17 cellular contexts compared by ENCODE assay signal in the genomic region with DNA sequence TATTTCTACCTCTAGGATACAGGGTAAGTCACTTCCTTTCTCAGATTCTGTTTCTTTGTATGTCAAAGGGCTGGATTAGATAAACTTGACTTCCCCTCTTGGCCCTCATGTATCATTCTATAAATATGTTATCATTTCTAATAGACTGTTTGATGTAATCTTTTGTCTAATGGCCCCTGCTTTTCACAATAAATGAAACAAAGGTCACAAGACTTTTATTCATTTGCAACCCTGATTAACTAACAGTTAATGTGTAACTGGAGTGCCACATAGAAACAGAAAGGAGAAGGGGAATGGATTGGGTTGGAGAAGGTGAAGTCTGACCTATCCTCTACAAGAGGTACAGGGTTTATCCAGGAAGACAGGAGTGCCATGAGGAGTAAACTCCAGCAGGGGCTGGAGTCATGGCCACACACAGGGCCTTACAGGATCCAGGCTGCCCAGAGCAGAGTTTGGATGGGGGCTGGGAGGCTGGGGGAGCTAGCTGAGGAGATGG. TPM values are rescaled to one million over a fixed set of nuclear protein-coding genes. Genes with fewer than 3 reads are reported as not detected.
DNase-seq lines count a peak whose midpoint lies in the region; ATAC-seq and TF ChIP-seq lines count a peak whose summit lies in the region.
"Had no signal": no experiment of that assay in that cellular context is flagged by ENCODE, and none has a peak within 500 bp of the region (broad histone marks: within the 10 kb centered on the region; RNA-seq: fewer than 3 reads in every experiment).

No MANE protein-coding gene starts in this region.

- no peak overlapping the region for H3K27ac ChIP-seq in foreskin keratinocyte
- H3K27ac ChIP-seq in naive thymus-derived CD4-positive, alpha-beta T cell (ENCODE audit: low read depth, low read length): no peak overlapping the region
- H3K27ac ChIP-seq: esophagus muscularis mucosa had no signal

- no peak overlapping the region for H3K4me3 ChIP-seq in naive thymus-derived CD4-positive, alpha-beta T cell (ENCODE audit: low read length)
- H3K4me3 ChIP-seq: esophagus muscularis mucosa, lung, skin epidermis had no signal

- peak; percentile 50 for ATAC-seq in foreskin keratinocyte
- peak; percentile 20 for ATAC-seq in naive thymus-derived CD4-positive, alpha-beta T cell
- no peak for ATAC-seq in GM18520 (IDR thresholded peaks at IDR 0.05; ENCODE audit: unreplicated experiment)
- no peak for ATAC-seq in GM18519 (IDR thresholded peaks at IDR 0.05; ENCODE audit: low FRiP score, unreplicated experiment)
- ATAC-seq in T-cell (replicated peaks in 1 of 4): no peak
- ATAC-seq: activated T-helper 17 cell treated with anti-CD3 and anti-CD28 coated beads, Interleukin-2, amount 50 U/mL, for 72 hours had no signal

- peak; percentile 62 for DNase-seq in Calu3
- peak; percentile 22 for DNase-seq in OCI-M1 (lab: John Stamatoyannopoulos, UW)
- no peak for DNase-seq in foreskin keratinocyte
- no peak for DNase-seq in naive thymus-derived CD4-positive, alpha-beta T cell
- no peak for DNase-seq in SW 1271 (lab: John Stamatoyannopoulos, UW)
- no peak for DNase-seq in T-cell
- DNase-seq: activated CD4-positive, alpha-beta T cell treated with anti-CD3 and anti-CD28 coated beads, Interleukin-2, amount 50 U/mL, for 4 hours; IMR-90; NCI-H1436 treated with DMSO at 0.1 percent for 48 hours; NCI-H524; RPMI8226 had no signal

- intact Hi-C loops in Calu3 (cut with micrococcal nuclease; ENCODE audit: unreplicated experiment): no loop called here
- intact Hi-C loops in naive thymus-derived CD4-positive, alpha-beta T cell (cut with micrococcal nuclease): no loop called here

- TF ChIP-seq CTCF in Calu3 (IDR thresholded peaks at IDR 0.05; ENCODE audit: unreplicated experiment): peak; percentile 14
- no peak for TF ChIP-seq CTCF in foreskin keratinocyte (conservative IDR thresholded peaks at IDR 0.05)

- peaks cover 9% of the 10 kb centered on the region for H3K4me1 ChIP-seq in foreskin keratinocyte
- no peaks in the 10 kb centered on the region for H3K4me1 ChIP-seq in naive thymus-derived CD4-positive, alpha-beta T cell (ENCODE audit: control insufficient read depth in 2 of 2, insufficient read depth in 2 of 2, low read length in 2 of 2)
- H3K4me1 ChIP-seq: esophagus muscularis mucosa had no signal

- H3K27me3 Mint-ChIP-seq in Calu3 (ENCODE audit: unreplicated experiment) (peaks cover 21% of the 10 kb centered on the region), T-cell (peaks cover 0 to 5% of the 10 kb centered on the region in 2 donors)
- peaks cover 6 to 19% (median 9%) of the 10 kb centered on the region in 5 donors for H3K27me3 Mint-ChIP-seq in naive thymus-derived CD4-positive, alpha-beta T cell
- H3K27me3 Mint-ChIP-seq: activated T-helper 17 cell treated with anti-CD3 and anti-CD28 coated beads, Interleukin-2, amount 50 U/mL, for 72 hours had no signal

- peaks cover 23% of the 10 kb centered on the region for H3K4me1 Mint-ChIP-seq in Calu3 (ENCODE audit: low read depth, unreplicated experiment)
- peaks cover 0 to 4% (median 0%) of the 10 kb centered on the region in 7 donors for H3K4me1 Mint-ChIP-seq in naive thymus-derived CD4-positive, alpha-beta T cell
- no peaks in the 10 kb centered on the region for H3K4me1 Mint-ChIP-seq in T-cell
- H3K4me1 Mint-ChIP-seq: activated T-helper 17 cell treated with anti-CD3 and anti-CD28 coated beads, Interleukin-2, amount 50 U/mL, for 72 hours had no signal

- CTCF ChIA-PET in Calu3 (lab: Charles Lee): interaction anchor here (2.0 kb wide), 1 partner anchor 62 kb away, joined by 6 read pairs; no protein-coding TSS in a partner anchor
- CTCF ChIA-PET in naive thymus-derived CD4-positive, alpha-beta T cell (lab: Charles Lee): no interaction called here
- CTCF ChIA-PET in T-cell (lab: Charles Lee): interaction anchor here in 1 of 2 donors (0.6 kb wide), 1 partner anchor 203 kb away, joined by 3 read pairs; no protein-coding TSS in a partner anchor

- H3K27ac Mint-ChIP-seq in Calu3 (ENCODE audit: unreplicated experiment) (peak overlapping the region; percentile 63), T-cell (no peak overlapping the region)
- no peak overlapping the region for H3K27ac Mint-ChIP-seq in naive thymus-derived CD4-positive, alpha-beta T cell
- H3K27ac Mint-ChIP-seq: activated T-helper 17 cell treated with anti-CD3 and anti-CD28 coated beads, Interleukin-2, amount 50 U/mL, for 72 hours had no signal

- no peaks in the 10 kb centered on the region for H3K27me3 ChIP-seq in foreskin keratinocyte
- no peaks in the 10 kb centered on the region for H3K27me3 ChIP-seq in naive thymus-derived CD4-positive, alpha-beta T cell (ENCODE audit: control insufficient read depth in 2 of 2, insufficient read depth in 2 of 2, low read length in 2 of 2)
- H3K27me3 ChIP-seq: esophagus muscularis mucosa had no signal

- no peaks in the 10 kb centered on the region for H3K36me3 ChIP-seq in naive thymus-derived CD4-positive, alpha-beta T cell (ENCODE audit: control insufficient read depth in 2 of 3, insufficient read depth in 3 of 3, low read length in 3 of 3)
- H3K36me3 ChIP-seq: esophagus muscularis mucosa had no signal

- H3K9me3 Mint-ChIP-seq in Calu3 (ENCODE audit: low read depth, unreplicated experiment) (peaks cover 9% of the 10 kb centered on the region), T-cell (peaks cover 7 to 16% (median 13%) of the 10 kb centered on the region in 3 donors)
- H3K9me3 Mint-ChIP-seq in naive thymus-derived CD4-positive, alpha-beta T cell: peaks cover 0 to 37% (median 23%) of the 10 kb centered on the region in 11 donors

- H3K4me3 Mint-ChIP-seq in Calu3 (ENCODE audit: low read depth, unreplicated experiment) (no peak overlapping the region), T-cell (no peak overlapping the region)
- H3K4me3 Mint-ChIP-seq in naive thymus-derived CD4-positive, alpha-beta T cell: no peak overlapping the region
- H3K4me3 Mint-ChIP-seq: activated T-helper 17 cell treated with anti-CD3 and anti-CD28 coated beads, Interleukin-2, amount 50 U/mL, for 72 hours had no signal

- H3K9me3 ChIP-seq in naive thymus-derived CD4-positive, alpha-beta T cell (ENCODE audit: control insufficient read depth in 2 of 3, low read length in 3 of 3): peaks cover 0 to 11% (median 0%) of the 10 kb centered on the region in 3 experiments

- no peaks in the 10 kb centered on the region for H3K36me3 Mint-ChIP-seq in Calu3 (ENCODE audit: insufficient read depth, unreplicated experiment)
- H3K36me3 Mint-ChIP-seq in naive thymus-derived CD4-positive, alpha-beta T cell: peaks cover 5 to 19% (median 14%) of the 10 kb centered on the region in 5 donors
- peaks cover 23% of the 10 kb centered on the region for H3K36me3 Mint-ChIP-seq in T-cell

- POLR2A ChIA-PET in naive thymus-derived CD4-positive, alpha-beta T cell (lab: Charles Lee): no interaction called here
- POLR2A ChIA-PET in T-cell (lab: Charles Lee): no interaction called here

- no TSS peak for BruUV-seq in Calu3 (replicated peaks; lab: Mats Ljungman, UMichigan)

RNA-seq across cellular contexts. Expression of gene B3GNT5, which starts 8.0 kb away (rescaled TPM):
- total RNA-seq in Calu3 (2022): 42.9 and 43.6 TPM in 2 replicates
- 58.1 and 59.8 TPM in 2 replicates for total RNA-seq in foreskin keratinocyte
- polyA plus RNA-seq in foreskin keratinocyte: 17.6 and 20.1 TPM in 2 replicates
- 10 to 100 TPM in 1 of 5 experiments, 1 to 10 TPM in 2, under 1 TPM in 2; 0.22 to 13.1 (median 1.5) TPM for total RNA-seq in naive thymus-derived CD4-positive, alpha-beta T cell
- polyA plus RNA-seq in naive thymus-derived CD4-positive, alpha-beta T cell: not detected
- total RNA-seq in T-cell: under 1 TPM; 0.16 to 0.92 (median 0.55) TPM

Comparison
In these comparisons a context has a peak if more than half of its experiments do, and no peak if none do; other contexts are left out.
1. DNase-seq: peak in Calu3 (single experiment) and OCI-M1 (single experiment); none in foreskin keratinocyte (0 of 2), naive thymus-derived CD4-positive, alpha-beta T cell (0 of 9), SW 1271 (0 of 2) and T-cell (0 of 34).
2. ATAC-seq: peak in foreskin keratinocyte (single experiment) and naive thymus-derived CD4-positive, alpha-beta T cell (single experiment); none in GM18520 (single experiment), GM18519 (single experiment) and T-cell (0 of 4).